ENCODE assay signal across 1 cellular context in genomic region chr1:52032785-52033131, GRCh38.
TF ChIP-seq lines count a peak whose summit lies in the region.

No MANE protein-coding gene starts in this region.

TF ChIP-seq in K562, 482 proteins besides CTCF, POLR2A, EP300 and RAD21 (continues in another document):
- TF ChIP-seq BRF1 (IDR thresholded peaks at IDR 0.05; ENCODE audit: borderline replicate concordance, extremely low read depth, insufficient read length) (no peak), CREM (IDR thresholded peaks at IDR 0.05; ENCODE audit: low read depth) (peak; percentile 57; the same call in 1 of the 2 replicates), ETV5 (CRISPR knock-in tag; IDR thresholded peaks at IDR 0.05; ENCODE audit: low read depth) (0 out of 2 replicates have a peak, but pooled peaks have one; percentile 47), ZNF695 (CRISPR knock-in tag; IDR thresholded peaks at IDR 0.05) (no peak), ZC3H11A (IDR thresholded peaks at IDR 0.05; ENCODE audit: low read depth, low read length) (no peak), TFAM (CRISPR knock-in tag; conservative IDR thresholded peaks at IDR 0.05) (no peak), ZNF316 (IDR thresholded peaks at IDR 0.05) (no peak), CHCHD3 (CRISPR knock-in tag; IDR thresholded peaks at IDR 0.05) (no peak), MCM3 (IDR thresholded peaks at IDR 0.05) (no peak), SRF (CRISPR knock-in tag; IDR thresholded peaks at IDR 0.05) (no peak), NCOA4 (IDR thresholded peaks at IDR 0.05; ENCODE audit: partially characterized antibody) (no peak), PTBP1 (IDR thresholded peaks at IDR 0.05; ENCODE audit: low read depth, low read length) (no peak), RCOR1 (IDR thresholded peaks at IDR 0.05; ENCODE audit: borderline replicate concordance in 1 of 2, low read depth in 2 of 2, low read length in 2 of 2) (0 out of 4 replicates have a peak, but pooled peaks of 1 of the 2 experiments have one; percentile 30), ZNF766 (CRISPR knock-in tag; conservative IDR thresholded peaks at IDR 0.05) (no peak), KDM1A (IDR thresholded peaks at IDR 0.05) (0 out of 4 replicates have a peak, but pooled peaks of 1 of the 2 experiments have one; percentile 10), HDAC1 (IDR thresholded peaks at IDR 0.05) (peak in 1 of 2 experiments; percentile 18; a peak in 1 of 4 replicates), SMAD3 (CRISPR knock-in tag; conservative IDR thresholded peaks at IDR 0.05) (no peak), ZNF134 (CRISPR knock-in tag; conservative IDR thresholded peaks at IDR 0.05) (no peak), MEIS2 (IDR thresholded peaks at IDR 0.05; ENCODE audit: partially characterized antibody) (no peak), KHSRP (IDR thresholded peaks at IDR 0.05) (no peak), LCOR (CRISPR knock-in tag; IDR thresholded peaks at IDR 0.05) (0 out of 2 replicates have a peak, but pooled peaks have one; percentile 1), NR2C2 (CRISPR knock-in tag; IDR thresholded peaks at IDR 0.05) (no peak), NR2C2 (tag; IDR thresholded peaks at IDR 0.05) (no peak), PHB (CRISPR knock-in tag; IDR thresholded peaks at IDR 0.05) (no peak), NEUROD1 (IDR thresholded peaks at IDR 0.05; ENCODE audit: borderline replicate concordance, low read depth, low read length, partially characterized antibody) (peak; percentile 5), IRF2 (CRISPR knock-in tag; IDR thresholded peaks at IDR 0.05) (no peak), ZNF197 (CRISPR knock-in tag; IDR thresholded peaks at IDR 0.05; ENCODE audit: low read depth) (no peak), SRSF9 (IDR thresholded peaks at IDR 0.05; ENCODE audit: borderline replicate concordance, low read depth, low read length) (no peak), MYNN (IDR thresholded peaks at IDR 0.05) (no peak), MYNN (CRISPR knock-in tag; IDR thresholded peaks at IDR 0.05) (no peak), TCF3 (CRISPR knock-in tag; IDR thresholded peaks at IDR 0.05) (no peak), ZNF584 (CRISPR knock-in tag; IDR thresholded peaks at IDR 0.05; ENCODE audit: low read depth) (no peak), ZNF696 (CRISPR knock-in tag; conservative IDR thresholded peaks at IDR 0.05) (no peak), ZNF408 (CRISPR knock-in tag; IDR thresholded peaks at IDR 0.05; ENCODE audit: low read depth) (no peak), NCOR1 (IDR thresholded peaks at IDR 0.05) (no peak), HDAC6 (IDR thresholded peaks at IDR 0.05; ENCODE audit: low read depth, low read length) (no peak), SIN3A (IDR thresholded peaks at IDR 0.05; ENCODE audit: borderline replicate concordance in 2 of 2, control insufficient read depth in 1 of 2, low read depth in 2 of 2, low read length in 2 of 2) (0 out of 4 replicates have a peak, but pooled peaks of 1 of the 2 experiments have one; percentile 4), ZBTB7A (IDR thresholded peaks at IDR 0.05; ENCODE audit: borderline replicate concordance, control insufficient read depth, low read depth, low read length) (no peak)
- TF ChIP-seq, protein P1, sequence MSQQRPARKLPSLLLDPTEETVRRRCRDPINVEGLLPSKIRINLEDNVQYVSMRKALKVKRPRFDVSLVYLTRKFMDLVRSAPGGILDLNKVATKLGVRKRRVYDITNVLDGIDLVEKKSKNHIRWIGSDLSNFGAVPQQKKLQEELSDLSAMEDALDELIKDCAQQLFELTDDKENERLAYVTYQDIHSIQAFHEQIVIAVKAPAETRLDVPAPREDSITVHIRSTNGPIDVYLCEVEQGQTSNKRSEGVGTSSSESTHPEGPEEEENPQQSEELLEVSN (IDR thresholded peaks at IDR 0.05; ENCODE audit: borderline replicate concordance in 1 of 2, extremely low read depth in 1 of 2, insufficient read depth in 1 of 2, insufficient read length in 1 of 2, low read depth in 1 of 2, low read length in 1 of 2, poor library complexity in 1 of 2, severe bottlenecking in 1 of 2): no peak
- TF ChIP-seq, protein P2, sequence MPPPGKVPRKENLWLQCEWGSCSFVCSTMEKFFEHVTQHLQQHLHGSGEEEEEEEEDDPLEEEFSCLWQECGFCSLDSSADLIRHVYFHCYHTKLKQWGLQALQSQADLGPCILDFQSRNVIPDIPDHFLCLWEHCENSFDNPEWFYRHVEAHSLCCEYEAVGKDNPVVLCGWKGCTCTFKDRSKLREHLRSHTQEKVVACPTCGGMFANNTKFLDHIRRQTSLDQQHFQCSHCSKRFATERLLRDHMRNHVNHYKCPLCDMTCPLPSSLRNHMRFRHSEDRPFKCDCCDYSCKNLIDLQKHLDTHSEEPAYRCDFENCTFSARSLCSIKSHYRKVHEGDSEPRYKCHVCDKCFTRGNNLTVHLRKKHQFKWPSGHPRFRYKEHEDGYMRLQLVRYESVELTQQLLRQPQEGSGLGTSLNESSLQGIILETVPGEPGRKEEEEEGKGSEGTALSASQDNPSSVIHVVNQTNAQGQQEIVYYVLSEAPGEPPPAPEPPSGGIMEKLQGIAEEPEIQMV (tag; conservative IDR thresholded peaks at IDR 0.05; ENCODE audit: low read depth): no peak
- TF ChIP-seq, protein P3, sequence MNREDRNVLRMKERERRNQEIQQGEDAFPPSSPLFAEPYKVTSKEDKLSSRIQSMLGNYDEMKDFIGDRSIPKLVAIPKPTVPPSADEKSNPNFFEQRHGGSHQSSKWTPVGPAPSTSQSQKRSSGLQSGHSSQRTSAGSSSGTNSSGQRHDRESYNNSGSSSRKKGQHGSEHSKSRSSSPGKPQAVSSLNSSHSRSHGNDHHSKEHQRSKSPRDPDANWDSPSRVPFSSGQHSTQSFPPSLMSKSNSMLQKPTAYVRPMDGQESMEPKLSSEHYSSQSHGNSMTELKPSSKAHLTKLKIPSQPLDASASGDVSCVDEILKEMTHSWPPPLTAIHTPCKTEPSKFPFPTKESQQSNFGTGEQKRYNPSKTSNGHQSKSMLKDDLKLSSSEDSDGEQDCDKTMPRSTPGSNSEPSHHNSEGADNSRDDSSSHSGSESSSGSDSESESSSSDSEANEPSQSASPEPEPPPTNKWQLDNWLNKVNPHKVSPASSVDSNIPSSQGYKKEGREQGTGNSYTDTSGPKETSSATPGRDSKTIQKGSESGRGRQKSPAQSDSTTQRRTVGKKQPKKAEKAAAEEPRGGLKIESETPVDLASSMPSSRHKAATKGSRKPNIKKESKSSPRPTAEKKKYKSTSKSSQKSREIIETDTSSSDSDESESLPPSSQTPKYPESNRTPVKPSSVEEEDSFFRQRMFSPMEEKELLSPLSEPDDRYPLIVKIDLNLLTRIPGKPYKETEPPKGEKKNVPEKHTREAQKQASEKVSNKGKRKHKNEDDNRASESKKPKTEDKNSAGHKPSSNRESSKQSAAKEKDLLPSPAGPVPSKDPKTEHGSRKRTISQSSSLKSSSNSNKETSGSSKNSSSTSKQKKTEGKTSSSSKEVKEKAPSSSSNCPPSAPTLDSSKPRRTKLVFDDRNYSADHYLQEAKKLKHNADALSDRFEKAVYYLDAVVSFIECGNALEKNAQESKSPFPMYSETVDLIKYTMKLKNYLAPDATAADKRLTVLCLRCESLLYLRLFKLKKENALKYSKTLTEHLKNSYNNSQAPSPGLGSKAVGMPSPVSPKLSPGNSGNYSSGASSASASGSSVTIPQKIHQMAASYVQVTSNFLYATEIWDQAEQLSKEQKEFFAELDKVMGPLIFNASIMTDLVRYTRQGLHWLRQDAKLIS (CRISPR knock-in tag; IDR thresholded peaks at IDR 0.05): no peak
- TF ChIP-seq, protein P4, sequence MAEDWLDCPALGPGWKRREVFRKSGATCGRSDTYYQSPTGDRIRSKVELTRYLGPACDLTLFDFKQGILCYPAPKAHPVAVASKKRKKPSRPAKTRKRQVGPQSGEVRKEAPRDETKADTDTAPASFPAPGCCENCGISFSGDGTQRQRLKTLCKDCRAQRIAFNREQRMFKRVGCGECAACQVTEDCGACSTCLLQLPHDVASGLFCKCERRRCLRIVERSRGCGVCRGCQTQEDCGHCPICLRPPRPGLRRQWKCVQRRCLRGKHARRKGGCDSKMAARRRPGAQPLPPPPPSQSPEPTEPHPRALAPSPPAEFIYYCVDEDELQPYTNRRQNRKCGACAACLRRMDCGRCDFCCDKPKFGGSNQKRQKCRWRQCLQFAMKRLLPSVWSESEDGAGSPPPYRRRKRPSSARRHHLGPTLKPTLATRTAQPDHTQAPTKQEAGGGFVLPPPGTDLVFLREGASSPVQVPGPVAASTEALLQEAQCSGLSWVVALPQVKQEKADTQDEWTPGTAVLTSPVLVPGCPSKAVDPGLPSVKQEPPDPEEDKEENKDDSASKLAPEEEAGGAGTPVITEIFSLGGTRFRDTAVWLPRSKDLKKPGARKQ (CRISPR knock-in tag; IDR thresholded peaks at IDR 0.05): no peak
- TF ChIP-seq, protein P5, sequence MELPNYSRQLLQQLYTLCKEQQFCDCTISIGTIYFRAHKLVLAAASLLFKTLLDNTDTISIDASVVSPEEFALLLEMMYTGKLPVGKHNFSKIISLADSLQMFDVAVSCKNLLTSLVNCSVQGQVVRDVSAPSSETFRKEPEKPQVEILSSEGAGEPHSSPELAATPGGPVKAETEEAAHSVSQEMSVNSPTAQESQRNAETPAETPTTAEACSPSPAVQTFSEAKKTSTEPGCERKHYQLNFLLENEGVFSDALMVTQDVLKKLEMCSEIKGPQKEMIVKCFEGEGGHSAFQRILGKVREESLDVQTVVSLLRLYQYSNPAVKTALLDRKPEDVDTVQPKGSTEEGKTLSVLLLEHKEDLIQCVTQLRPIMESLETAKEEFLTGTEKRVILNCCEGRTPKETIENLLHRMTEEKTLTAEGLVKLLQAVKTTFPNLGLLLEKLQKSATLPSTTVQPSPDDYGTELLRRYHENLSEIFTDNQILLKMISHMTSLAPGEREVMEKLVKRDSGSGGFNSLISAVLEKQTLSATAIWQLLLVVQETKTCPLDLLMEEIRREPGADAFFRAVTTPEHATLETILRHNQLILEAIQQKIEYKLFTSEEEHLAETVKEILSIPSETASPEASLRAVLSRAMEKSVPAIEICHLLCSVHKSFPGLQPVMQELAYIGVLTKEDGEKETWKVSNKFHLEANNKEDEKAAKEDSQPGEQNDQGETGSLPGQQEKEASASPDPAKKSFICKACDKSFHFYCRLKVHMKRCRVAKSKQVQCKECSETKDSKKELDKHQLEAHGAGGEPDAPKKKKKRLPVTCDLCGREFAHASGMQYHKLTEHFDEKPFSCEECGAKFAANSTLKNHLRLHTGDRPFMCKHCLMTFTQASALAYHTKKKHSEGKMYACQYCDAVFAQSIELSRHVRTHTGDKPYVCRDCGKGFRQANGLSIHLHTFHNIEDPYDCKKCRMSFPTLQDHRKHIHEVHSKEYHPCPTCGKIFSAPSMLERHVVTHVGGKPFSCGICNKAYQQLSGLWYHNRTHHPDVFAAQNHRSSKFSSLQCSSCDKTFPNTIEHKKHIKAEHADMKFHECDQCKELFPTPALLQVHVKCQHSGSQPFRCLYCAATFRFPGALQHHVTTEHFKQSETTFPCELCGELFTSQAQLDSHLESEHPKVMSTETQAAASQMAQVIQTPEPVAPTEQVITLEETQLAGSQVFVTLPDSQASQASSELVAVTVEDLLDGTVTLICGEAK (IDR thresholded peaks at IDR 0.05): no peak
- TF ChIP-seq, protein P5 (CRISPR knock-in tag; IDR thresholded peaks at IDR 0.05): no peak
- TF ChIP-seq, protein P6, sequence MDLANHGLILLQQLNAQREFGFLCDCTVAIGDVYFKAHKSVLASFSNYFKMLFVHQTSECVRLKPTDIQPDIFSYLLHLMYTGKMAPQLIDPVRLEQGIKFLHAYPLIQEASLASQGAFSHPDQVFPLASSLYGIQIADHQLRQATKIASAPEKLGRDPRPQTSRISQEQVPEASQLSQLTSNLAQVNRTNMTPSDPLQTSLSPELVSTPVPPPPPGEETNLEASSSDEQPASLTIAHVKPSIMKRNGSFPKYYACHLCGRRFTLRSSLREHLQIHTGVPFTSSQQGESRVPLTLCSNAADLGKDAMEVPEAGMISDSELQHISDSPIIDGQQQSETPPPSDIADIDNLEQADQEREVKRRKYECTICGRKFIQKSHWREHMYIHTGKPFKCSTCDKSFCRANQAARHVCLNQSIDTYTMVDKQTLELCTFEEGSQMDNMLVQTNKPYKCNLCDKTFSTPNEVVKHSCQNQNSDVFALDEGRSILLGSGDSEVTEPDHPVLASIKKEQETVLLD (IDR thresholded peaks at IDR 0.05): no peak
- TF ChIP-seq, protein P7, sequence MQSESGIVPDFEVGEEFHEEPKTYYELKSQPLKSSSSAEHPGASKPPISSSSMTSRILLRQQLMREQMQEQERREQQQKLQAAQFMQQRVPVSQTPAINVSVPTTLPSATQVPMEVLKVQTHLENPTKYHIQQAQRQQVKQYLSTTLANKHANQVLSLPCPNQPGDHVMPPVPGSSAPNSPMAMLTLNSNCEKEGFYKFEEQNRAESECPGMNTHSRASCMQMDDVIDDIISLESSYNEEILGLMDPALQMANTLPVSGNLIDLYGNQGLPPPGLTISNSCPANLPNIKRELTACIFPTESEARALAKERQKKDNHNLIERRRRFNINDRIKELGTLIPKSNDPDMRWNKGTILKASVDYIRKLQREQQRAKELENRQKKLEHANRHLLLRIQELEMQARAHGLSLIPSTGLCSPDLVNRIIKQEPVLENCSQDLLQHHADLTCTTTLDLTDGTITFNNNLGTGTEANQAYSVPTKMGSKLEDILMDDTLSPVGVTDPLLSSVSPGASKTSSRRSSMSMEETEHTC (IDR thresholded peaks at IDR 0.05): peak; percentile 61
